Comparison of ENCODE assay signal across 14 cellular contexts in the genomic region with DNA sequence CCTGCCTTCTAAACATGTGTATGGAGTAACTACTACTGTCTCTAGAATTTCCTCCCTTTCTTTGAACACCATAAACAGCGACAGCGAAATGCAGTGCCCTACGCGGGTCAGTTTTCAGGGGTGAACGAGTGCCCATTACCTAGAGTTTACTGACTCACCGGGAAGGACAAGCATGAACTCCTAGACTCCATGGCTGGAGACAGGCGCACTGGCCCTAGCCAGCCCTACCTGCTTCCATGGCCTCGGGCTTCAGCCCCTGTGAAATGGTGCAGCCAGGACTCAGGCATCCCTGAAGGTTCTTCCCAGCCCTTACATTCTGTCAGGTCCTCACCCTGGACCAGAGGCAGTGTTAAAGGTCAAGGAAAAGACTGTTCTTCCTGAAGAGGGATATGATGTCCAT. TPM values are rescaled to one million over a fixed set of nuclear protein-coding genes. Genes with fewer than 3 reads are reported as not detected.
A peak's percentile ranks its signal among the peaks of the same experiment; 100 is the strongest.
DNase-seq lines count a peak whose midpoint lies in the region; ATAC-seq and TF ChIP-seq lines count a peak whose summit lies in the region.
"Had no signal": no experiment of that assay in that cellular context is flagged by ENCODE, and none has a peak within 500 bp of the region (broad histone marks: within the 10 kb centered on the region; RNA-seq: fewer than 3 reads in every experiment).

No MANE protein-coding gene starts in this region.

- H3K4me2 ChIP-seq in MM.1S (ENCODE audit: low read depth, low read length) = peak overlapping the region; percentile 53; the same call in 1 of the 2 replicates

- no peak overlapping the region for H3K4me3 ChIP-seq in CD4-positive, CD25-positive, alpha-beta regulatory T cell (ENCODE audit: low read depth, low read length)
- no peak overlapping the region for H3K4me3 ChIP-seq in MM.1S (ENCODE audit: low read length)
- no peak overlapping the region for H3K4me3 ChIP-seq in endodermal cell (ENCODE audit: low read length)
- H3K4me3 ChIP-seq in psoas muscle = no peak overlapping the region
- H3K4me3 ChIP-seq: transverse colon had no signal

- no peaks in the 10 kb centered on the region for H3K27me3 Mint-ChIP-seq in CD4-positive, CD25-positive, alpha-beta regulatory T cell
- H3K27me3 Mint-ChIP-seq in endodermal cell (ENCODE audit: insufficient read depth) = no peaks in the 10 kb centered on the region

- no peaks in the 10 kb centered on the region for H3K9me2 ChIP-seq in MM.1S (replicated peaks; ENCODE audit: insufficient read depth, low read length)

- no peaks in the 10 kb centered on the region for H3K9me3 Mint-ChIP-seq in CD4-positive, CD25-positive, alpha-beta regulatory T cell
- H3K9me3 Mint-ChIP-seq in endodermal cell = no peaks in the 10 kb centered on the region
- H3K9me3 Mint-ChIP-seq: activated T-helper 2 cell treated with anti-CD3 and anti-CD28 coated beads, Interferon-gamma antibody, Interleukin-2, Interleukin-4, amounts not matched to agents 10 μg/mL and 5 μg/mL and 100 μg/mL, durations not matched to agents 14 hours and 24 hours and 36 hours; HFFc6 had no signal

- peaks cover 38% of the 10 kb centered on the region for H3K36me3 ChIP-seq in CD4-positive, CD25-positive, alpha-beta regulatory T cell (ENCODE audit: control insufficient read depth, insufficient read depth, low read length)
- H3K36me3 ChIP-seq in MM.1S (replicated peaks; ENCODE audit: insufficient read depth, low read length) (0 out of 2 replicates have a peak, but pooled peaks cover under 1% of the 10 kb centered on the region), endodermal cell (ENCODE audit: control insufficient read depth, insufficient read depth, low read length) (peaks cover 40% of the 10 kb centered on the region), psoas muscle (ENCODE audit: insufficient read depth in 1 of 2, low read depth in 1 of 2) (peaks cover 7 to 15% of the 10 kb centered on the region in 2 donors)
- H3K36me3 ChIP-seq: transverse colon had no signal

- H3K79me2 ChIP-seq in MM.1S (ENCODE audit: low read length) = peaks cover 99% of the 10 kb centered on the region

- H4K20me1 ChIP-seq in MM.1S (ENCODE audit: insufficient read depth, low read length) = peaks cover 69% of the 10 kb centered on the region

- no peak for DNase-seq in CD4-positive, CD25-positive, alpha-beta regulatory T cell
- DNase-seq in MM.1S (no peak), endodermal cell (no peak), psoas muscle (no peak), NCI-H1105 treated with DMSO at 0.1 percent for 48 hours (lab: John Stamatoyannopoulos, UW) (no peak), NCI-H2227 treated with DMSO at 0.1 percent for 48 hours (lab: John Stamatoyannopoulos, UW) (no peak), NCI-H2227 (lab: John Stamatoyannopoulos, UW; ENCODE audit: unreplicated experiment) (no peak), NCI-H82 treated with DMSO at 0.1 percent for 48 hours (lab: John Stamatoyannopoulos, UW; ENCODE audit: unreplicated experiment) (no peak)
- DNase-seq: activated CD4-positive, alpha-beta T cell treated with anti-CD3 and anti-CD28 coated beads, Interleukin-2, amount 50 U/mL, for 1 hour; HFFc6; islet precursor cell; NCI-H1930; transverse colon had no signal

- peaks cover 32% of the 10 kb centered on the region for H3F3A ChIP-seq in MM.1S (ENCODE audit: insufficient read depth, low read length)

- intact Hi-C loops in psoas muscle (cut with DNase I) = no loop called here

- H3K36me3 Mint-ChIP-seq in CD4-positive, CD25-positive, alpha-beta regulatory T cell = peaks cover 18% of the 10 kb centered on the region
- peaks cover 8% of the 10 kb centered on the region for H3K36me3 Mint-ChIP-seq in endodermal cell (ENCODE audit: low read depth)

- no peak overlapping the region for H2AFZ ChIP-seq in MM.1S (ENCODE audit: low read length)

- H3K4me1 Mint-ChIP-seq in CD4-positive, CD25-positive, alpha-beta regulatory T cell = peaks cover 13 to 95% (median 70%) of the 10 kb centered on the region in 4 donors
- peaks cover 34% of the 10 kb centered on the region for H3K4me1 Mint-ChIP-seq in endodermal cell

- H3K9ac ChIP-seq in MM.1S (ENCODE audit: low read length) (no peak overlapping the region), endodermal cell (ENCODE audit: extremely low read depth, low read length, poor library complexity, severe bottlenecking) (no peak overlapping the region)

- no peak for ATAC-seq in CD4-positive, CD25-positive, alpha-beta regulatory T cell (ENCODE audit: low read depth in 2 of 2)
- ATAC-seq in psoas muscle = no peak

- H3K4me1 ChIP-seq in CD4-positive, CD25-positive, alpha-beta regulatory T cell (ENCODE audit: control insufficient read depth, insufficient read depth, low read length, poor library complexity, severe bottlenecking) = peaks cover 82% of the 10 kb centered on the region
- H3K4me1 ChIP-seq in MM.1S (ENCODE audit: low read length) (peaks cover 39% of the 10 kb centered on the region), endodermal cell (ENCODE audit: control insufficient read depth, insufficient read depth, low read length) (peaks cover 25% of the 10 kb centered on the region), psoas muscle (peaks cover 62% of the 10 kb centered on the region)

- peak overlapping the region; percentile 82 to 89 (median 87) for H3K27ac Mint-ChIP-seq in CD4-positive, CD25-positive, alpha-beta regulatory T cell
- peak overlapping the region; percentile 72 for H3K27ac Mint-ChIP-seq in endodermal cell
- H3K27ac Mint-ChIP-seq: HFFc6 had no signal

- peak overlapping the region in 1 of 4 donors; percentile 67 for H3K4me3 Mint-ChIP-seq in CD4-positive, CD25-positive, alpha-beta regulatory T cell
- H3K4me3 Mint-ChIP-seq in endodermal cell = no peak overlapping the region
- H3K4me3 Mint-ChIP-seq: HFFc6 had no signal

- no peak overlapping the region for H3K27ac ChIP-seq in CD4-positive, CD25-positive, alpha-beta regulatory T cell (ENCODE audit: insufficient read depth, low read length, poor library complexity, severe bottlenecking)
- H3K27ac ChIP-seq in MM.1S (ENCODE audit: low read length) = no peak overlapping the region; the same call in 1 of the 2 replicates
- H3K27ac ChIP-seq in endodermal cell (ENCODE audit: low read depth, low read length) = no peak overlapping the region
- H3K27ac ChIP-seq in psoas muscle = peak overlapping the region; percentile 20

- H3K9me3 ChIP-seq in CD4-positive, CD25-positive, alpha-beta regulatory T cell (ENCODE audit: control insufficient read depth in 2 of 2, low read length in 2 of 2) = no peaks in the 10 kb centered on the region
- H3K9me3 ChIP-seq in MM.1S (replicated peaks; ENCODE audit: insufficient read depth, low read length) = no peaks in the 10 kb centered on the region
- no peaks in the 10 kb centered on the region for H3K9me3 ChIP-seq in endodermal cell (ENCODE audit: control insufficient read depth, low read length)
- no peaks in the 10 kb centered on the region for H3K9me3 ChIP-seq in psoas muscle
- H3K9me3 ChIP-seq: transverse colon had no signal

- H3K27me3 ChIP-seq in CD4-positive, CD25-positive, alpha-beta regulatory T cell (ENCODE audit: control insufficient read depth, insufficient read depth, low read length) = no peaks in the 10 kb centered on the region
- H3K27me3 ChIP-seq in MM.1S (replicated peaks; ENCODE audit: insufficient read depth, low read length) (no peaks in the 10 kb centered on the region), endodermal cell (ENCODE audit: control insufficient read depth, insufficient read depth, low read length, poor library complexity, severe bottlenecking) (no peaks in the 10 kb centered on the region), psoas muscle (ENCODE audit: insufficient read depth in 3 of 3, low read length in 2 of 3) (no peaks in the 10 kb centered on the region)
- H3K27me3 ChIP-seq: transverse colon had no signal

- TF ChIP-seq CTCF in MM.1S (IDR thresholded peaks at IDR 0.05; ENCODE audit: low read length) = no peak
- TF ChIP-seq CTCF in endodermal cell (conservative IDR thresholded peaks at IDR 0.05) = no peak
- no peak for TF ChIP-seq CTCF in psoas muscle (IDR thresholded peaks at IDR 0.05)

- 95 to 99% methylated on average over 8 of the region's 8 CpGs for WGBS in endodermal cell (ENCODE audit: insufficient coverage in 1 of 2, insufficient read length in 1 of 2), 2 experiments
- 79 to 87% (median 86%) methylated on average over 8 of the region's 8 CpGs for WGBS in psoas muscle, 3 donors

RNA-seq across cellular contexts. Expression of a gene that starts 8.5 kb away (rescaled TPM):
- total RNA-seq in CD4-positive, CD25-positive, alpha-beta regulatory T cell = 106 TPM
- polyA plus RNA-seq in CD4-positive, CD25-positive, alpha-beta regulatory T cell = 10 to 100 TPM in 2 of 4 donors, 1 to 10 TPM in 2; 8.0 to 12.1 (median 10.0) TPM
- total RNA-seq in endodermal cell (10 to 100 TPM; 77.4 to 81.4 TPM), psoas muscle (10 to 100 TPM; 48.4 to 50.0 (median 48.9) TPM)
- 72.9 TPM for polyA plus RNA-seq in endodermal cell (2013, experiment 1 of 2)
- 60.6 TPM for polyA plus RNA-seq in endodermal cell (2013, experiment 2 of 2)
- polyA plus RNA-seq in psoas muscle = 10 to 100 TPM; 40.5 to 71.7 (median 43.9) TPM

RNA-seq across cellular contexts. Expression of a gene that starts 55.4 kb away (rescaled TPM):
- total RNA-seq in CD4-positive, CD25-positive, alpha-beta regulatory T cell = 38.8 TPM
- 1 to 10 TPM; 1.2 to 3.1 (median 2.8) TPM for polyA plus RNA-seq in CD4-positive, CD25-positive, alpha-beta regulatory T cell
- total RNA-seq in endodermal cell = 1 to 10 TPM; 6.6 to 6.7 TPM
- 3.8 TPM for polyA plus RNA-seq in endodermal cell (2013, experiment 1 of 2)
- 3.8 TPM for polyA plus RNA-seq in endodermal cell (2013, experiment 2 of 2)
- 1 to 10 TPM; 1.3 to 2.9 (median 1.5) TPM for total RNA-seq in psoas muscle
- polyA plus RNA-seq in psoas muscle = 1 to 10 TPM; 1.2 to 1.7 (median 1.5) TPM
